17 cellular contexts compared by ENCODE assay signal in genomic region chr21:28148400-28149064, GRCh38.
DNase-seq lines count a peak whose midpoint lies in the region; ATAC-seq and TF ChIP-seq lines count a peak whose summit lies in the region.
"Had no signal": no experiment of that assay in that cellular context is flagged by ENCODE, and none has a peak within 500 bp of the region (broad histone marks: within the 10 kb centered on the region; RNA-seq: fewer than 3 reads in every experiment).

No MANE protein-coding gene starts in this region.

- H3K9me3 ChIP-seq in right cardiac atrium (ENCODE audit: control insufficient read depth, low read length), result no peaks in the 10 kb centered on the region
- H3K9me3 ChIP-seq: prostate gland had no signal

- H3K27ac ChIP-seq in right cardiac atrium (ENCODE audit: low read length), result no peak overlapping the region

- H3K9me3 Mint-ChIP-seq in activated CD4-positive, alpha-beta T cell treated with anti-CD3 and anti-CD28 coated beads, Interleukin-2, amount 10 ng/mL, durations not matched to agents 24 days and 14 days, result no peaks in the 10 kb centered on the region
- peaks cover 2% of the 10 kb centered on the region for H3K9me3 Mint-ChIP-seq in activated CD4-positive, alpha-beta T cell treated with anti-CD3 and anti-CD28 coated beads for 36 hours (ENCODE audit: low read depth)
- H3K9me3 Mint-ChIP-seq: activated B cell treated with CpG ODN at 0.5 μM for 24 hours; activated naive CD4-positive, alpha-beta T cell treated with anti-CD3 and anti-CD28 coated beads, Interleukin-2, amount 50 U/mL, for 72 hours had no signal

- in situ Hi-C loops in astrocyte of the spinal cord (cut with HindIII; ENCODE audit: low sequenced_read_pairs), result no loop called here
- in situ Hi-C loops in GM13977 (cut with MboI; ENCODE audit: low pct_unique_long_range_greater_than_20kb, low sequenced_read_pairs, unreplicated experiment), result no loop called here

- intact Hi-C loops in activated CD4-positive, alpha-beta T cell treated with anti-CD3 and anti-CD28 coated beads, Interleukin-2, amount 10 ng/mL, durations not matched to agents 24 days and 14 days (cut with micrococcal nuclease), result no loop called here
- intact Hi-C loops in activated CD4-positive, alpha-beta T cell treated with anti-CD3 and anti-CD28 coated beads for 36 hours (cut with DNase I, micrococcal nuclease), result no loop called here
- intact Hi-C loops in right cardiac atrium (cut with DNase I), result no loop called here

- POLR2A ChIA-PET in activated CD4-positive, alpha-beta T cell treated with anti-CD3 and anti-CD28 coated beads for 36 hours (lab: Charles Lee), result no interaction called here

- no peak overlapping the region for H3K27ac Mint-ChIP-seq in activated CD4-positive, alpha-beta T cell treated with anti-CD3 and anti-CD28 coated beads, Interleukin-2, amount 10 ng/mL, durations not matched to agents 24 days and 14 days
- no peak overlapping the region for H3K27ac Mint-ChIP-seq in activated CD4-positive, alpha-beta T cell treated with anti-CD3 and anti-CD28 coated beads for 36 hours
- H3K27ac Mint-ChIP-seq: activated B cell treated with CpG ODN at 0.5 μM for 24 hours; activated naive CD4-positive, alpha-beta T cell treated with anti-CD3 and anti-CD28 coated beads, Interleukin-2, amount 50 U/mL, for 72 hours; CD4-positive, alpha-beta T cell had no signal

- CTCF ChIA-PET in activated CD4-positive, alpha-beta T cell treated with anti-CD3 and anti-CD28 coated beads for 36 hours (lab: Charles Lee), result no interaction called here

- 62% methylated on average over 4 of the region's 4 CpGs for WGBS in right cardiac atrium

- H3K4me1 Mint-ChIP-seq in activated CD4-positive, alpha-beta T cell treated with anti-CD3 and anti-CD28 coated beads, Interleukin-2, amount 10 ng/mL, durations not matched to agents 24 days and 14 days, result no peaks in the 10 kb centered on the region
- H3K4me1 Mint-ChIP-seq in activated CD4-positive, alpha-beta T cell treated with anti-CD3 and anti-CD28 coated beads for 36 hours, result no peaks in the 10 kb centered on the region
- H3K4me1 Mint-ChIP-seq: activated B cell treated with CpG ODN at 0.5 μM for 24 hours had no signal

- H3K4me3 ChIP-seq in astrocyte of the spinal cord (ENCODE audit: low read depth, low read length), result no peak overlapping the region
- H3K4me3 ChIP-seq in right cardiac atrium (ENCODE audit: low read length), result no peak overlapping the region
- H3K4me3 ChIP-seq: GM12878, K562, prostate gland had no signal

- DNase-seq in activated CD4-positive, alpha-beta T cell treated with anti-CD3 and anti-CD28 coated beads, Interleukin-2, amount 10 ng/mL, durations not matched to agents 24 days and 14 days, result peak; percentile 24
- DNase-seq in activated CD4-positive, alpha-beta T cell treated with anti-CD3 and anti-CD28 coated beads for 36 hours, result no peak
- DNase-seq in astrocyte of the spinal cord (ENCODE audit: low read depth, low spot score), result peak; percentile 23
- no peak for DNase-seq in right cardiac atrium
- DNase-seq in superior temporal gyrus (ENCODE audit: extremely low spot score), result peak; percentile 49
- no peak for DNase-seq in NCI-H146 treated with DMSO at 0.1 percent for 48 hours (lab: John Stamatoyannopoulos, UW; ENCODE audit: unreplicated experiment)
- no peak for DNase-seq in GM13977 (ENCODE audit: low spot score)
- DNase-seq: activated B cell treated with CpG ODN at 0.5 μM for 24 hours; CD4-positive, alpha-beta T cell; central memory CD4-positive, alpha-beta T cell; glutamatergic neuron; NCI-H1417 treated with DMSO at 0.1 percent for 48 hours had no signal

- no peak for TF ChIP-seq CTCF in astrocyte of the spinal cord (IDR thresholded peaks at IDR 0.05; ENCODE audit: low read depth, low read length)
- no peak for TF ChIP-seq CTCF in GM13977 (IDR thresholded peaks at IDR 0.05; ENCODE audit: extremely low read depth, insufficient read depth, missing control alignments)

- H3K4me1 ChIP-seq in right cardiac atrium (ENCODE audit: control insufficient read depth, insufficient read depth, low read length), result no peaks in the 10 kb centered on the region
- H3K4me1 ChIP-seq: prostate gland had no signal

- H3K36me3 Mint-ChIP-seq in activated CD4-positive, alpha-beta T cell treated with anti-CD3 and anti-CD28 coated beads, Interleukin-2, amount 10 ng/mL, durations not matched to agents 24 days and 14 days (ENCODE audit: low read depth), result no peaks in the 10 kb centered on the region
- no peaks in the 10 kb centered on the region for H3K36me3 Mint-ChIP-seq in activated CD4-positive, alpha-beta T cell treated with anti-CD3 and anti-CD28 coated beads for 36 hours (ENCODE audit: low read depth)
- H3K36me3 Mint-ChIP-seq: activated naive CD4-positive, alpha-beta T cell treated with anti-CD3 and anti-CD28 coated beads, Interleukin-2, amount 50 U/mL, for 72 hours had no signal

- H3K4me3 Mint-ChIP-seq in activated CD4-positive, alpha-beta T cell treated with anti-CD3 and anti-CD28 coated beads, Interleukin-2, amount 10 ng/mL, durations not matched to agents 24 days and 14 days, result no peak overlapping the region
- H3K4me3 Mint-ChIP-seq in activated CD4-positive, alpha-beta T cell treated with anti-CD3 and anti-CD28 coated beads for 36 hours, result no peak overlapping the region
- H3K4me3 Mint-ChIP-seq: activated B cell treated with CpG ODN at 0.5 μM for 24 hours; CD4-positive, alpha-beta T cell had no signal

- no peaks in the 10 kb centered on the region for H3K27me3 Mint-ChIP-seq in activated CD4-positive, alpha-beta T cell treated with anti-CD3 and anti-CD28 coated beads, Interleukin-2, amount 10 ng/mL, durations not matched to agents 24 days and 14 days
- no peaks in the 10 kb centered on the region for H3K27me3 Mint-ChIP-seq in activated CD4-positive, alpha-beta T cell treated with anti-CD3 and anti-CD28 coated beads for 36 hours
- H3K27me3 Mint-ChIP-seq: activated B cell treated with CpG ODN at 0.5 μM for 24 hours; CD4-positive, alpha-beta T cell had no signal

- H3K27me3 ChIP-seq in right cardiac atrium (ENCODE audit: control insufficient read depth, insufficient read depth), result no peaks in the 10 kb centered on the region

- ATAC-seq in activated CD4-positive, alpha-beta T cell treated with anti-CD3 and anti-CD28 coated beads for 36 hours, result no peak
- ATAC-seq in right cardiac atrium, result peak; percentile 73 to 86
- ATAC-seq in HG02884 (IDR thresholded peaks at IDR 0.05; ENCODE audit: unreplicated experiment), result no peak
- ATAC-seq: activated naive CD4-positive, alpha-beta T cell treated with anti-CD3 and anti-CD28 coated beads, Interleukin-2, amount 50 U/mL, for 72 hours; GM12878; K562 had no signal

Comparison
In these comparisons a context has a peak if more than half of its experiments do, and no peak if none do; other contexts are left out.
1. DNase-seq: peak in activated CD4-positive, alpha-beta T cell treated with anti-CD3 and anti-CD28 coated beads, Interleukin-2, amount 10 ng/mL, durations not matched to agents 24 days and 14 days (single experiment), astrocyte of the spinal cord (single experiment) and superior temporal gyrus (single experiment); none in activated CD4-positive, alpha-beta T cell treated with anti-CD3 and anti-CD28 coated beads for 36 hours (single experiment), right cardiac atrium (0 of 3), NCI-H146 treated with DMSO at 0.1 percent for 48 hours (single experiment) and GM13977 (single experiment).
2. ATAC-seq: peak in right cardiac atrium (2 of 2); none in activated CD4-positive, alpha-beta T cell treated with anti-CD3 and anti-CD28 coated beads for 36 hours (single experiment) and HG02884 (single experiment).